Comparison of ENCODE assay signal across 17 cellular contexts in genomic region chr4:25927361-25928040, GRCh38.
DNase-seq lines count a peak whose midpoint lies in the region.
"Had no signal": no experiment of that assay in that cellular context is flagged by ENCODE, and none has a peak within 500 bp of the region (broad histone marks: within the 10 kb centered on the region; RNA-seq: fewer than 3 reads in every experiment).

No MANE protein-coding gene starts in this region.

- DNase-seq in NCI-H345 (lab: John Stamatoyannopoulos, UW) (peak; percentile 23), NCI-H345 treated with DMSO at 0.1 percent for 48 hours (lab: John Stamatoyannopoulos, UW; ENCODE audit: unreplicated experiment) (no peak), NCI-H748 (lab: John Stamatoyannopoulos, UW; ENCODE audit: unreplicated experiment) (peak; percentile 84), inferior parietal cortex (ENCODE audit: extremely low spot score) (peak; percentile 48), SKM-1 treated with dmso at 0.1 percent for 144 hours (lab: John Stamatoyannopoulos, UW; ENCODE audit: unreplicated experiment) (no peak), AML-193 (lab: John Stamatoyannopoulos, UW) (no peak), EL (no peak), NCI-H2107 (lab: John Stamatoyannopoulos, UW) (no peak)
- DNase-seq: 8988T; activated CD4-positive, alpha-beta memory T cell treated with anti-CD3 and anti-CD28 coated beads, Interleukin-2, amount 10 ng/mL, durations not matched to agents 7 days and 5 days; activated CD4-positive, CD25-positive, alpha-beta regulatory T cell treated with anti-CD3 and anti-CD28 coated beads, Interleukin-2, amount 50 U/mL, for 72 hours; CD4-positive, CD25-positive, alpha-beta regulatory T cell; left ventricle myocardium inferior; RPMI8226; stimulated activated CD4-positive, alpha-beta T cell treated with anti-CD3 and anti-CD28 coated beads, Interleukin-15, amount 100 ng/mL, for 24 hours; stimulated activated naive CD4-positive, alpha-beta T cell; uterus had no signal

Comparison
In these comparisons a context has a peak if more than half of its experiments do, and no peak if none do; other contexts are left out.
1. DNase-seq: peak in NCI-H345 (single experiment), NCI-H748 (single experiment) and inferior parietal cortex (single experiment); none in NCI-H345 treated with DMSO at 0.1 percent for 48 hours (single experiment), SKM-1 treated with dmso at 0.1 percent for 144 hours (single experiment), AML-193 (0 of 2), EL (single experiment) and NCI-H2107 (single experiment).